In the genomic region with DNA sequence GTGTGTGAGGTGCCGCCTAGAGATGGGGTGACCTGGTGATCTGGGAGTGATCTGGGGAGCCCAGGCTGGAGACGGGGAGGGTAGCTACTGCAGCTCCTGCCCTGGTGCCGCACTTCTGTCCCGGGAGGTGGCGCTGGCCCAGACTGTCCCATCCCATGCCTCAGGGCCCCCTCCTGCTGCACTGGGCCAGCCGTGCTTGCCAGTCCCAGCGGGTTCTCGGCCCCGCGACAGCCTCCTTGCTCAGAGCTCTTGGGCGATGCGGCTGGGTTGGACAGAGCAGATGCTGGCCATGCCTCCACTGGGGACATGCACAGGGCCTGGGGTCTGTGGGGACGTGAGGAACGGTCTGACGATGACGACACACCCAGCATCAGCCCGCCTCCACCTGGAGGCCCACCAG, we compare ENCODE assay signal across 24 cellular contexts. TPM values are rescaled to one million over a fixed set of nuclear protein-coding genes. Genes with fewer than 3 reads are reported as not detected.
"Had no signal": no experiment of that assay in that cellular context is flagged by ENCODE, and none has a peak within 500 bp of the region (broad histone marks: within the 10 kb centered on the region; RNA-seq: fewer than 3 reads in every experiment).

No MANE protein-coding gene starts in this region.

- H3K4me3 Mint-ChIP-seq: immature natural killer cell; nephron; stimulated activated memory B cell treated with anti-CD40 and anti-IgM and Interleukin-4, amounts not matched to agents 10 μg/mL and 1 μg/mL and 100 μg/mL, for 72 hours had no signal

- H3K4me1 ChIP-seq: parathyroid adenoma, psoas muscle, right lobe of liver, transverse colon had no signal

- H3K79me2 ChIP-seq: parathyroid adenoma had no signal

- DNase-seq: effector memory CD4-positive, alpha-beta T cell; immature natural killer cell; left colon; left ventricle myocardium superior; mesenchymal stem cell; midbrain; naive B cell; psoas muscle; retina; right lobe of liver; stimulated activated CD4-positive, alpha-beta T cell treated with anti-CD3 and anti-CD28 coated beads, Interleukin-4, amount 100 ng/mL, for 24 hours; stomach; substantia nigra; transverse colon had no signal

- ATAC-seq: left colon; left ventricle myocardium superior; stimulated activated memory B cell treated with anti-CD40 and anti-IgM and Interleukin-4, amounts not matched to agents 10 μg/mL and 1 μg/mL and 100 μg/mL, for 72 hours had no signal

- H3K9me3 Mint-ChIP-seq: immature natural killer cell; naive B cell; nephron; stimulated activated memory B cell treated with anti-CD40 and anti-IgM and Interleukin-4, amounts not matched to agents 10 μg/mL and 1 μg/mL and 100 μg/mL, for 72 hours had no signal

- H3K27me3 ChIP-seq: right lobe of liver, stomach, transverse colon had no signal

- H3K4me3 ChIP-seq: esophagus muscularis mucosa, lung, psoas muscle, right lobe of liver, stomach, thoracic aorta, transverse colon had no signal

- H2AFZ ChIP-seq: parathyroid adenoma had no signal

- H3K27me3 Mint-ChIP-seq: naive B cell had no signal

- H3K27ac ChIP-seq: epithelial cell of prostate, esophagus muscularis mucosa, parathyroid adenoma, psoas muscle, right lobe of liver, stomach, thoracic aorta, transverse colon had no signal

- H3K27ac Mint-ChIP-seq: nephron; stimulated activated memory B cell treated with anti-CD40 and anti-IgM and Interleukin-4, amounts not matched to agents 10 μg/mL and 1 μg/mL and 100 μg/mL, for 72 hours had no signal

RNA-seq across cellular contexts. Expression of a gene that starts 2.5 kb away (rescaled TPM):
- total RNA-seq: esophagus muscularis mucosa, fibroblast of villous mesenchyme, kidney epithelial cell, left colon, left ventricle myocardium superior, lung, psoas muscle, right lobe of liver, stomach, thoracic aorta, transverse colon, ureter had no signal
- polyA plus RNA-seq: immature natural killer cell, psoas muscle, stomach had no signal

RNA-seq across cellular contexts. Expression of a gene that starts 16.7 kb away (rescaled TPM):
- total RNA-seq: fibroblast of villous mesenchyme had no signal
